In genomic region chr16:87679593-87680271, GRCh38 we compare ENCODE assay signal across 26 cellular contexts.
"Had no signal": no experiment of that assay in that cellular context is flagged by ENCODE, and none has a peak within 500 bp of the region (broad histone marks: within the 10 kb centered on the region; RNA-seq: fewer than 3 reads in every experiment).

No MANE protein-coding gene starts in this region.

- ATAC-seq: T-cell had no signal

- H3K4me3 ChIP-seq: cardiac muscle cell, MG63, SK-N-MC had no signal

- H3K4me2 ChIP-seq: KMS-11 had no signal

- DNase-seq: activated B cell treated with CpG ODN at 0.5 μM for 24 hours; activated CD4-positive, alpha-beta T cell treated with anti-CD3 and anti-CD28 coated beads for 1 hour; activated CD4-positive, alpha-beta T cell treated with anti-CD3 and anti-CD28 coated beads, Interleukin-2, amount 10 ng/mL, durations not matched to agents 24 days and 14 days; activated CD4-positive, alpha-beta T cell treated with anti-CD3 and anti-CD28 coated beads, Interleukin-2, amount 50 U/mL, for 48 hours; activated CD8-positive, alpha-beta memory T cell treated with anti-CD3 and anti-CD28 coated beads for 24 hours; activated gamma-delta T cell treated with Interleukin-2 at 50 U/mL for 16 hours; activated naive CD4-positive, alpha-beta T cell treated with anti-CD3 and anti-CD28 coated beads, Interleukin-2, amount 10 ng/mL, durations not matched to agents 7 days and 5 days; activated naive CD8-positive, alpha-beta T cell treated with anti-CD3 and anti-CD28 coated beads for 36 hours; activated T-cell treated with anti-CD3 and anti-CD28 coated beads, Interleukin-2, amount 50 U/mL, for 48 hours; brain microvascular endothelial cell; MG63; MV-4-11; NCI-H1092 treated with DMSO at 0.1 percent for 48 hours; NCI-H1436; NCI-H1694 treated with DMSO at 0.1 percent for 48 hours; NCI-H2029 treated with DMSO at 0.1 percent for 48 hours; NCI-H2171; NCI-H446 treated with DMSO at 0.1 percent for 48 hours; NCI-H524 treated with DMSO at 0.1 percent for 48 hours; NCI-H774; T-cell; T-helper 2 cell; T1000 had no signal

- H3K27ac ChIP-seq: brain microvascular endothelial cell, cardiac muscle cell, KMS-11, SK-N-MC had no signal

- H3K9ac ChIP-seq: KMS-11 had no signal

- H3K36me3 ChIP-seq: brain microvascular endothelial cell, cardiac muscle cell, MG63 had no signal

- H3K9me3 ChIP-seq: MG63 had no signal

- H3K27me3 ChIP-seq: brain microvascular endothelial cell, cardiac muscle cell, MG63 had no signal
